8 cellular contexts compared by ENCODE assay signal in the genomic region with DNA sequence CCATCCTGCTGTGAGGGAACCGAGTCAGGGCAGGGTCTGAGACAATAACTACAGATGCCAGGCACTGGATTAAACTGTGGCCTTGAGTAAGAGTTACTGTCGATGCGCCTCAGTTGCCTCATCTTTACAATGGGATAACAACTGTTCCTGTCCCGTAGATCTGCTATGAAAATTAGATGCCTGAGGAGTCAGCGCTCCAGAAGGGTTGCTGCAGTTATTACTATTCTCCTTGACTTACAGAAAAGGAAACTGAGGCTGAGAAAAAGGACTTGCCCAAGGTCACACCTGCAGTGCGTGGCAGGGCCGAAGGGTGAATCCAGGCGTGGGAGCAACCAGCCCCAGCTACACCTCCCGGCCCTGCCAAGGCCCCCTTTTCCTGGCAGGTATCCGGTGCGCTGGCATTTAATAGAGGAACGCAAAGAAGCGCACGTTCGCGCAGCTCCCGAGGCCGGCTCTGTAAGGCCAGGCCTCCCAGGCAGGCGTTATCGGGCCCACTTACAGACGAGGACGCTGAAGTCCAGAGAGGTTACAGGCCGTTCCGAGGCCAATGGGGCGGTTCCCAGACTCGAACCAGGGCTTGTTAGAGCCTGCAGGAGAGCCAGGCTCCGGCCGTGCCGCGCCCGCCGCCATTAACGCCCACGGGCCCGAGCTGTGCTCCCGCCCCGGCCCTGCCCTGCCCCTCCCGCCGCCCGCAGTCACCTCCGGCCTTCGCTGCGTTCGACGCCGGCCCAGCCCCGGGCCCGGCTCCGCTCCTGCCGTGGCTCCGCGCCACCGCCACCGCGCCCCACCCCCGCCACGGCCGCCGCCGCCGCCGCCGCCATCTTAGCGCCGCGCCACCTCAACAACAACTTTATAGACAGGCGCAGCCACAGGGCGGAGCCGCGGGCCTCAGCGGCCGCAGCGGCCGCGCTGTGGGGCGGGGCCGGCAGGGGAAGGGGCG. TPM values are rescaled to one million over a fixed set of nuclear protein-coding genes. Genes with fewer than 3 reads are reported as not detected.
DNase-seq lines count a peak whose midpoint lies in the region; ATAC-seq and TF ChIP-seq lines count a peak whose summit lies in the region.

A gene (minus strand): TSS at position 852 of the 940 bp plus-strand sequence. CDS start 31 bp downstream, at position 821.

- peaks cover 22% of the 10 kb centered on the region for H3K79me2 ChIP-seq in DOHH2 (ENCODE audit: control insufficient read depth, low read length)

- no peaks in the 10 kb centered on the region for H3K9me2 ChIP-seq in DOHH2 (replicated peaks; ENCODE audit: control insufficient read depth, low read length)

- no peak for TF ChIP-seq CTCF in DOHH2 (IDR thresholded peaks at IDR 0.05; ENCODE audit: low read depth, low read length, poor library complexity, severe bottlenecking)
- TF ChIP-seq CTCF in activated B cell treated with CpG ODN at 0.5 μM for 24 hours (IDR thresholded peaks at IDR 0.05): no peak
- peak in 1 of 4 experiments; percentile 5 for TF ChIP-seq CTCF in gastroesophageal sphincter (IDR thresholded peaks at IDR 0.05)
- no peak for TF ChIP-seq CTCF in osteocyte (IDR thresholded peaks at IDR 0.05)

- peaks cover 4% of the 10 kb centered on the region; the same call in 1 of the 2 replicates for H3K36me3 ChIP-seq in DOHH2 (ENCODE audit: control insufficient read depth, low read length)
- peaks cover 0 to 38% of the 10 kb centered on the region in 2 donors for H3K36me3 ChIP-seq in gastroesophageal sphincter

- no peaks in the 10 kb centered on the region for H4K20me1 ChIP-seq in DOHH2 (ENCODE audit: control insufficient read depth, insufficient read depth, low read depth, low read length)

- peak within 1 kb of the TSS; percentile 91 for H3K4me3 ChIP-seq in DOHH2 (ENCODE audit: low read length)
- peak within 1 kb of the TSS; percentile 88 to 99 for H3K4me3 ChIP-seq in gastroesophageal sphincter

- H3K27ac Mint-ChIP-seq in activated B cell treated with CpG ODN at 0.5 μM for 24 hours (peak within 1 kb of the TSS; percentile 81), osteocyte (ENCODE audit: unreplicated experiment) (peak within 1 kb of the TSS; percentile 98)

- TF ChIP-seq EP300 in gastroesophageal sphincter (IDR thresholded peaks at IDR 0.05): no peak

- H3K27me3 Mint-ChIP-seq in activated B cell treated with CpG ODN at 0.5 μM for 24 hours: no peaks in the 10 kb centered on the region
- H3K27me3 Mint-ChIP-seq in osteocyte (ENCODE audit: unreplicated experiment): no peaks in the 10 kb centered on the region

- peak in 1 of 2 donors; percentile 41 for TF ChIP-seq POLR2A in gastroesophageal sphincter (IDR thresholded peaks at IDR 0.05)

- H3K9me3 ChIP-seq in DOHH2 (ENCODE audit: control insufficient read depth, insufficient read depth, low read length) (no peaks in the 10 kb centered on the region), gastroesophageal sphincter (no peaks in the 10 kb centered on the region)

- ATAC-seq in GM19397 (IDR thresholded peaks at IDR 0.05; ENCODE audit: unreplicated experiment) (peak; percentile 49), HG03442 (IDR thresholded peaks at IDR 0.05; ENCODE audit: unreplicated experiment) (peak; percentile 46), activated B cell treated with CpG ODN at 0.5 μM for 24 hours (ENCODE audit: low read depth) (no peak), gastroesophageal sphincter (peak; percentile 79)

- POLR2A ChIA-PET in activated B cell treated with CpG ODN at 0.5 μM for 24 hours (lab: Charles Lee): interaction anchor here (0.6 to 4.8 kb wide), 12 partner anchors 9 to 198 kb away, joined by 3 to 55 read pairs (median 6); a partner anchor contains a TSS

- H3K9me3 Mint-ChIP-seq in activated B cell treated with CpG ODN at 0.5 μM for 24 hours (no peaks in the 10 kb centered on the region), osteocyte (ENCODE audit: unreplicated experiment) (no peaks in the 10 kb centered on the region)

- intact Hi-C loops in activated B cell treated with CpG ODN at 0.5 μM for 24 hours (cut with micrococcal nuclease): loop anchor here (1.0 to 2.0 kb wide), 12 partner anchors 10 to 303 kb away; a partner anchor contains a TSS

- CTCF ChIA-PET in activated B cell treated with CpG ODN at 0.5 μM for 24 hours (lab: Charles Lee): interaction anchor here (0.5 to 1.5 kb wide), 3 partner anchors 28 to 30 kb away, joined by 3 to 5 read pairs (median 3); a partner anchor contains a TSS

- no peaks in the 10 kb centered on the region for H3K27me3 ChIP-seq in DOHH2 (ENCODE audit: control insufficient read depth, low read length)
- no peaks in the 10 kb centered on the region for H3K27me3 ChIP-seq in gastroesophageal sphincter

- H3F3A ChIP-seq in DOHH2 (ENCODE audit: control insufficient read depth, insufficient read depth): no peaks in the 10 kb centered on the region

- H3K4me1 Mint-ChIP-seq in activated B cell treated with CpG ODN at 0.5 μM for 24 hours: peaks cover 53% of the 10 kb centered on the region
- peaks cover 44% of the 10 kb centered on the region for H3K4me1 Mint-ChIP-seq in osteocyte (ENCODE audit: unreplicated experiment)

- H3K4me3 Mint-ChIP-seq in activated B cell treated with CpG ODN at 0.5 μM for 24 hours: peak within 1 kb of the TSS; percentile 93
- H3K4me3 Mint-ChIP-seq in osteocyte (ENCODE audit: unreplicated experiment): peak within 1 kb of the TSS; percentile 88

- H3K4me1 ChIP-seq in DOHH2 (ENCODE audit: control insufficient read depth, low read length) (peaks cover 23% of the 10 kb centered on the region), gastroesophageal sphincter (peaks cover 0 to 59% (median 42%) of the 10 kb centered on the region in 3 donors)

- no peak for DNase-seq in activated B cell treated with CpG ODN at 0.5 μM for 24 hours
- no peak for DNase-seq in osteocyte (ENCODE audit: extremely low spot score, unreplicated experiment)
- no peak for DNase-seq in activated effector memory CD4-positive, alpha-beta T cell treated with anti-CD3 and anti-CD28 coated beads, Interleukin-2, amount 50 U/mL, for 16 hours
- DNase-seq in DMS114 treated with DMSO at 0.1 percent for 48 hours (lab: John Stamatoyannopoulos, UW; ENCODE audit: unreplicated experiment): no peak

- H3K27ac ChIP-seq in DOHH2 (ENCODE audit: low read depth, low read length) (no peak within 1 kb of the TSS; the same call in 1 of the 2 replicates), gastroesophageal sphincter (peak within 1 kb of the TSS; percentile 78 to 98 (median 97))

- 2 to 37% methylated on average over 3 to 6 of the region's 78 CpGs for WGBS in gastroesophageal sphincter (ENCODE audit: low coverage in 1 of 2), 2 donors

- H3K4me2 ChIP-seq in DOHH2 (ENCODE audit: low read length): peak within 1 kb of the TSS; percentile 90

- H3K36me3 Mint-ChIP-seq in activated B cell treated with CpG ODN at 0.5 μM for 24 hours (ENCODE audit: low read depth) (peaks cover 26% of the 10 kb centered on the region), osteocyte (ENCODE audit: unreplicated experiment) (peaks cover 23% of the 10 kb centered on the region)

RNA-seq across cellular contexts. Expression of the gene that starts here (rescaled TPM):
- total RNA-seq in activated B cell treated with CpG ODN at 0.5 μM for 24 hours (28.9 and 31.7 TPM in 2 replicates), gastroesophageal sphincter (10 to 100 TPM; 19.4 to 38.4 (median 33.3) TPM), osteocyte (81.2 and 83.5 TPM in 2 replicates)
